8 cellular contexts compared by ENCODE assay signal in genomic region chr1:27341525-27342252, GRCh38. TPM values are rescaled to one million over a fixed set of nuclear protein-coding genes. Genes with fewer than 3 reads are reported as not detected.
DNase-seq lines count a peak whose midpoint lies in the region; ATAC-seq and TF ChIP-seq lines count a peak whose summit lies in the region.

SYTL1 (plus strand) TSS chr1:27342022; CDS start chr1:27345335, 3,313 bp downstream.

- intact Hi-C loops in Calu3 (cut with micrococcal nuclease; ENCODE audit: unreplicated experiment): no loop called here
- intact Hi-C loops in testis (cut with DNase I; ENCODE audit: low total_unique reads): no loop called here

- CTCF ChIA-PET in Calu3 (lab: Charles Lee): interaction anchor here (0.8 to 1.7 kb wide), 3 partner anchors 9 to 46 kb away, joined by 3 to 6 read pairs (median 4); no protein-coding TSS in a partner anchor

- WGBS in testis, 2 donors: 50 to 63% methylated on average over 16 to 22 of the region's 22 CpGs

- H3K27me3 Mint-ChIP-seq in Calu3 (ENCODE audit: unreplicated experiment): no peaks in the 10 kb centered on the region
- no peaks in the 10 kb centered on the region for H3K27me3 Mint-ChIP-seq in T-helper 2 cell treated with Interferon-gamma antibody and Interleukin-4, amounts not matched to agents 5 μg/mL and 100 μg/mL, for 36 hours (ENCODE audit: low read depth)

- peak within 1 kb of the TSS; percentile 73 for H3K4me3 Mint-ChIP-seq in Calu3 (ENCODE audit: low read depth, unreplicated experiment)
- H3K4me3 Mint-ChIP-seq in T-helper 2 cell treated with Interferon-gamma antibody and Interleukin-4, amounts not matched to agents 5 μg/mL and 100 μg/mL, for 36 hours: peak within 1 kb of the TSS; percentile 85

- peak within 1 kb of the TSS; percentile 47 for H3K27ac Mint-ChIP-seq in Calu3 (ENCODE audit: unreplicated experiment)
- H3K27ac Mint-ChIP-seq in T-helper 2 cell treated with Interferon-gamma antibody and Interleukin-4, amounts not matched to agents 5 μg/mL and 100 μg/mL, for 36 hours: peak within 1 kb of the TSS; percentile 86

- peaks cover 25% of the 10 kb centered on the region for H3K4me1 Mint-ChIP-seq in Calu3 (ENCODE audit: low read depth, unreplicated experiment)
- H3K4me1 Mint-ChIP-seq in T-helper 2 cell treated with Interferon-gamma antibody and Interleukin-4, amounts not matched to agents 5 μg/mL and 100 μg/mL, for 36 hours (ENCODE audit: low read depth): peaks cover 36% of the 10 kb centered on the region

- BruUV-seq in Calu3 (replicated peaks; lab: Mats Ljungman, UMichigan): no TSS peak

- no peak for TF ChIP-seq POLR2A in testis (IDR thresholded peaks at IDR 0.05)

- no peaks in the 10 kb centered on the region for H3K36me3 ChIP-seq in testis (ENCODE audit: low read depth, missing control alignments)

- H3K27me3 ChIP-seq in testis: no peaks in the 10 kb centered on the region

- ATAC-seq in GM21717 (IDR thresholded peaks at IDR 0.05; ENCODE audit: unreplicated experiment): peak; percentile 48

- H3K4me1 ChIP-seq in testis: peaks cover 5% of the 10 kb centered on the region

- no peak within 1 kb of the TSS for H3K27ac ChIP-seq in testis

- H3K9me3 Mint-ChIP-seq in Calu3 (ENCODE audit: low read depth, unreplicated experiment): no peaks in the 10 kb centered on the region
- no peaks in the 10 kb centered on the region for H3K9me3 Mint-ChIP-seq in T-helper 2 cell treated with Interferon-gamma antibody and Interleukin-4, amounts not matched to agents 5 μg/mL and 100 μg/mL, for 36 hours

- H3K4me3 ChIP-seq in astrocyte of the spinal cord (ENCODE audit: low read depth, low read length) (no peak within 1 kb of the TSS), testis (no peak within 1 kb of the TSS)

- H3K36me3 Mint-ChIP-seq in Calu3 (ENCODE audit: insufficient read depth, unreplicated experiment): peaks cover 42% of the 10 kb centered on the region
- H3K36me3 Mint-ChIP-seq in T-helper 2 cell treated with Interferon-gamma antibody and Interleukin-4, amounts not matched to agents 5 μg/mL and 100 μg/mL, for 36 hours (ENCODE audit: low read depth): peaks cover 23% of the 10 kb centered on the region

- peak; percentile 79 for DNase-seq in Calu3
- DNase-seq in NCI-H1694 (lab: John Stamatoyannopoulos, UW): peak; percentile 32
- peak; percentile 69 for DNase-seq in T-helper 2 cell treated with Interferon-gamma antibody and Interleukin-4, amounts not matched to agents 5 μg/mL and 100 μg/mL, for 36 hours (ENCODE audit: low spot score)
- peak; percentile 62 for DNase-seq in astrocyte of the spinal cord (ENCODE audit: low read depth, low spot score)
- DNase-seq in iris pigment epithelial cell (ENCODE audit: low read depth): peak; percentile 74
- DNase-seq in stimulated activated CD8-positive, alpha-beta memory T cell treated with anti-CD3 and anti-CD28 coated beads, Interleukin-12 subunit alpha, Interleukin-12 subunit beta, amount 100 ng/mL, for 1 hour (ENCODE audit: low read depth): peak; percentile 55
- DNase-seq in testis: no peak

- H3K9me3 ChIP-seq in testis: no peaks in the 10 kb centered on the region

- in situ Hi-C loops in astrocyte of the spinal cord (cut with HindIII; ENCODE audit: low sequenced_read_pairs): no loop called here

- TF ChIP-seq CTCF in Calu3 (IDR thresholded peaks at IDR 0.05; ENCODE audit: unreplicated experiment) (no peak), astrocyte of the spinal cord (IDR thresholded peaks at IDR 0.05; ENCODE audit: low read depth, low read length) (no peak), testis (IDR thresholded peaks at IDR 0.05) (no peak)

RNA-seq across cellular contexts. Expression of gene SYTL1, which starts in this region (rescaled TPM):
- total RNA-seq in Calu3 (2022): 15.0 and 16.5 TPM in 2 replicates
- 1 to 10 TPM; 2.3 to 5.4 TPM for total RNA-seq in testis
- polyA plus RNA-seq in testis (ENCODE audit: insufficient read depth, low read depth, low replicate concordance): 6.0 TPM
